8 cellular contexts compared by ENCODE assay signal in genomic region chr19:1020868-1021425, GRCh38. TPM values are rescaled to one million over a fixed set of nuclear protein-coding genes. Genes with fewer than 3 reads are reported as not detected.
A peak's percentile ranks its signal among the peaks of the same experiment; 100 is the strongest.
DNase-seq lines count a peak whose midpoint lies in the region; ATAC-seq and TF ChIP-seq lines count a peak whose summit lies in the region.

Gene TMEM259, minus strand, starts transcription at chr19:1021123. Its CDS starts 127 bp downstream, at chr19:1020996.

- peaks cover 0 to 5% of the 10 kb centered on the region in 2 donors for H3K36me3 ChIP-seq in gastroesophageal sphincter

- H3K4me1 ChIP-seq in gastroesophageal sphincter: peaks cover 0 to 72% (median 49%) of the 10 kb centered on the region in 3 donors

- H3K4me3 ChIP-seq in gastroesophageal sphincter: peak within 1 kb of the TSS; percentile 73 to 85

- TF ChIP-seq EP300 in gastroesophageal sphincter (IDR thresholded peaks at IDR 0.05): no peak

- no peaks in the 10 kb centered on the region for H3K9me3 ChIP-seq in gastroesophageal sphincter

- POLR2A ChIA-PET in GM10248 (lab: Yijun Ruan, JAX): interaction anchor here (1.0 to 2.3 kb wide), 6 partner anchors 8 to 112 kb away, joined by 3 to 8 read pairs (median 6); partner anchors contain the start of gene ABCA7

- 0 to 2% methylated on average over 4 to 6 of the region's 68 CpGs for WGBS in gastroesophageal sphincter (ENCODE audit: low coverage in 1 of 2), 2 donors

- H3K27ac ChIP-seq in gastroesophageal sphincter: peak within 1 kb of the TSS; percentile 98 to 99 (median 99)

- no peaks in the 10 kb centered on the region for H3K27me3 ChIP-seq in gastroesophageal sphincter

- TF ChIP-seq POLR2A in gastroesophageal sphincter (IDR thresholded peaks at IDR 0.05): peak; percentile 77 to 87

- CTCF ChIA-PET in GM10248 (lab: Yijun Ruan, JAX): interaction anchor here (0.8 to 2.4 kb wide), 4 partner anchors 11 to 223 kb away, joined by 3 to 5 read pairs (median 4); no protein-coding TSS in a partner anchor

- TF ChIP-seq CTCF in GM10248 (IDR thresholded peaks at IDR 0.05; ENCODE audit: control extremely low read depth, extremely low read depth, low read depth, missing control alignments) (no peak), gastroesophageal sphincter (IDR thresholded peaks at IDR 0.05) (peak in 2 of 4 experiments; percentile 9 to 29)

- ATAC-seq in HG02610 (IDR thresholded peaks at IDR 0.05; ENCODE audit: unreplicated experiment): peak; percentile 81
- peak; percentile 90 for ATAC-seq in SK-N-SH treated with all-trans-retinoic acid at 6 μM for 48 hours
- peak; percentile 92 for ATAC-seq in gastroesophageal sphincter

- DNase-seq in GM10248 (ENCODE audit: extremely low spot score): peak; percentile 98
- peak; percentile 99 for DNase-seq in NCI-H1092 treated with DMSO at 0.1 percent for 48 hours (lab: John Stamatoyannopoulos, UW)
- peak; percentile 98 for DNase-seq in activated naive CD4-positive, alpha-beta T cell treated with anti-CD3 and anti-CD28 coated beads, Interleukin-2, amount 50 U/mL, for 16 hours
- peak; percentile 57 to 99 (median 94) for DNase-seq in nucleus accumbens (lab: John Stamatoyannopoulos, UW)
- DNase-seq in superior temporal gyrus (ENCODE audit: extremely low spot score): peak; percentile 99

TF ChIP-seq in SK-N-SH treated with all-trans-retinoic acid at 6 μM for 48 hours, 23 proteins besides CTCF, POLR2A, EP300 and RAD21:
- no peak for TF ChIP-seq ZFP3 (CRISPR knock-in tag; IDR thresholded peaks at IDR 0.05)
- no peak for TF ChIP-seq ZNF70 (CRISPR knock-in tag; IDR thresholded peaks at IDR 0.05)
- no peak for TF ChIP-seq GLIS3 (CRISPR knock-in tag; IDR thresholded peaks at IDR 0.05)
- no peak for TF ChIP-seq CREB5 (CRISPR knock-in tag; IDR thresholded peaks at IDR 0.05; ENCODE audit: low read depth)
- no peak for TF ChIP-seq ZNF8 (CRISPR knock-in tag; IDR thresholded peaks at IDR 0.05)
- TF ChIP-seq TOX (CRISPR knock-in tag; IDR thresholded peaks at IDR 0.05; ENCODE audit: borderline replicate concordance): no peak
- no peak for TF ChIP-seq TCF4 (CRISPR knock-in tag; IDR thresholded peaks at IDR 0.05; ENCODE audit: borderline replicate concordance)
- TF ChIP-seq ZNF565 (CRISPR knock-in tag; conservative IDR thresholded peaks at IDR 0.05; ENCODE audit: low read depth): no peak
- no peak for TF ChIP-seq TSHZ2 (CRISPR knock-in tag; IDR thresholded peaks at IDR 0.05)
- TF ChIP-seq ISL1 (CRISPR knock-in tag; IDR thresholded peaks at IDR 0.05): no peak
- no peak for TF ChIP-seq SNAI2 (CRISPR knock-in tag; IDR thresholded peaks at IDR 0.05)

RNA-seq across cellular contexts. Expression of gene TMEM259, which starts in this region (rescaled TPM):
- total RNA-seq in gastroesophageal sphincter: 100 to 1,000 TPM; 146 to 179 (median 154) TPM

Comparison
In these comparisons a context has a peak if more than half of its experiments do, and no peak if none do; other contexts are left out.
1. Peak in every context shown above with its lines: DNase-seq, ATAC-seq, H3K4me3 ChIP-seq and H3K27ac ChIP-seq.